ENCODE assay signal across 1 cellular context in the genomic region with DNA sequence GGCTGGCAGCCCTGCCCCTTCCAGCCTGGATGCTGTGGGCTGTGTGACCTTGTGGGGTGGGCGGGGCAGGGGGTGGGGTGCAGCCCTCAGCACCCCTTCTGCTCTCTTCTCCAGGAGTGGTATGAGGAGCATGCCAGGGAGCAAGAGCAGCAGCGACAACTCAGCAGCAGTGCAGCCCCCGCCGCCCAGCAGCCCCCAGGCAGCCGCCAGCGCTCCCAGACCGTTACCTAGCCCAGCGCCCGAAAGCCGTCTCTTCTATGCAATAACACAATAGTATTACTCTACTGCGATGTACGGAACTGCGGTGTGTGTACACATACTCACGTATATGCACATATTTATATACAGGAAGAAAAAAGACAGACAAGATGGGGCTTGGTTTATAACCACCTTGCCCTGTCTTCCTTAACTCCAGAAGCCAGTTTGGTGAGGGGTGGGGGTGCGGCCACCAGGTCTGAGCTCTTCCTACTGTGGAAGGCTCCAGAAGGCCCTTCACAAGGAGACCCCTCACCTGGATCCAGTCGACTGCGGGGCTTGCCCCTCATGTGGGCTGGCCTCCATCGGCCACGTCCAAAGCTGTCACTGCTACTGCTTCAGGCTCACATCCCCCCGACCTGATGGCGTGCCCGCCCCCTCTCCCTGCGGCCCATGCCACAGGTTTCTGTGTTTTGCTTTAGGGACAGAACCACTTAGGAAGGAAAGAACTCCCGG.
TF ChIP-seq lines count a peak whose summit lies in the region.

No MANE protein-coding gene starts in this region.

TF ChIP-seq in K562, 482 proteins besides CTCF, POLR2A, EP300 and RAD21:
- TF ChIP-seq, protein P1, sequence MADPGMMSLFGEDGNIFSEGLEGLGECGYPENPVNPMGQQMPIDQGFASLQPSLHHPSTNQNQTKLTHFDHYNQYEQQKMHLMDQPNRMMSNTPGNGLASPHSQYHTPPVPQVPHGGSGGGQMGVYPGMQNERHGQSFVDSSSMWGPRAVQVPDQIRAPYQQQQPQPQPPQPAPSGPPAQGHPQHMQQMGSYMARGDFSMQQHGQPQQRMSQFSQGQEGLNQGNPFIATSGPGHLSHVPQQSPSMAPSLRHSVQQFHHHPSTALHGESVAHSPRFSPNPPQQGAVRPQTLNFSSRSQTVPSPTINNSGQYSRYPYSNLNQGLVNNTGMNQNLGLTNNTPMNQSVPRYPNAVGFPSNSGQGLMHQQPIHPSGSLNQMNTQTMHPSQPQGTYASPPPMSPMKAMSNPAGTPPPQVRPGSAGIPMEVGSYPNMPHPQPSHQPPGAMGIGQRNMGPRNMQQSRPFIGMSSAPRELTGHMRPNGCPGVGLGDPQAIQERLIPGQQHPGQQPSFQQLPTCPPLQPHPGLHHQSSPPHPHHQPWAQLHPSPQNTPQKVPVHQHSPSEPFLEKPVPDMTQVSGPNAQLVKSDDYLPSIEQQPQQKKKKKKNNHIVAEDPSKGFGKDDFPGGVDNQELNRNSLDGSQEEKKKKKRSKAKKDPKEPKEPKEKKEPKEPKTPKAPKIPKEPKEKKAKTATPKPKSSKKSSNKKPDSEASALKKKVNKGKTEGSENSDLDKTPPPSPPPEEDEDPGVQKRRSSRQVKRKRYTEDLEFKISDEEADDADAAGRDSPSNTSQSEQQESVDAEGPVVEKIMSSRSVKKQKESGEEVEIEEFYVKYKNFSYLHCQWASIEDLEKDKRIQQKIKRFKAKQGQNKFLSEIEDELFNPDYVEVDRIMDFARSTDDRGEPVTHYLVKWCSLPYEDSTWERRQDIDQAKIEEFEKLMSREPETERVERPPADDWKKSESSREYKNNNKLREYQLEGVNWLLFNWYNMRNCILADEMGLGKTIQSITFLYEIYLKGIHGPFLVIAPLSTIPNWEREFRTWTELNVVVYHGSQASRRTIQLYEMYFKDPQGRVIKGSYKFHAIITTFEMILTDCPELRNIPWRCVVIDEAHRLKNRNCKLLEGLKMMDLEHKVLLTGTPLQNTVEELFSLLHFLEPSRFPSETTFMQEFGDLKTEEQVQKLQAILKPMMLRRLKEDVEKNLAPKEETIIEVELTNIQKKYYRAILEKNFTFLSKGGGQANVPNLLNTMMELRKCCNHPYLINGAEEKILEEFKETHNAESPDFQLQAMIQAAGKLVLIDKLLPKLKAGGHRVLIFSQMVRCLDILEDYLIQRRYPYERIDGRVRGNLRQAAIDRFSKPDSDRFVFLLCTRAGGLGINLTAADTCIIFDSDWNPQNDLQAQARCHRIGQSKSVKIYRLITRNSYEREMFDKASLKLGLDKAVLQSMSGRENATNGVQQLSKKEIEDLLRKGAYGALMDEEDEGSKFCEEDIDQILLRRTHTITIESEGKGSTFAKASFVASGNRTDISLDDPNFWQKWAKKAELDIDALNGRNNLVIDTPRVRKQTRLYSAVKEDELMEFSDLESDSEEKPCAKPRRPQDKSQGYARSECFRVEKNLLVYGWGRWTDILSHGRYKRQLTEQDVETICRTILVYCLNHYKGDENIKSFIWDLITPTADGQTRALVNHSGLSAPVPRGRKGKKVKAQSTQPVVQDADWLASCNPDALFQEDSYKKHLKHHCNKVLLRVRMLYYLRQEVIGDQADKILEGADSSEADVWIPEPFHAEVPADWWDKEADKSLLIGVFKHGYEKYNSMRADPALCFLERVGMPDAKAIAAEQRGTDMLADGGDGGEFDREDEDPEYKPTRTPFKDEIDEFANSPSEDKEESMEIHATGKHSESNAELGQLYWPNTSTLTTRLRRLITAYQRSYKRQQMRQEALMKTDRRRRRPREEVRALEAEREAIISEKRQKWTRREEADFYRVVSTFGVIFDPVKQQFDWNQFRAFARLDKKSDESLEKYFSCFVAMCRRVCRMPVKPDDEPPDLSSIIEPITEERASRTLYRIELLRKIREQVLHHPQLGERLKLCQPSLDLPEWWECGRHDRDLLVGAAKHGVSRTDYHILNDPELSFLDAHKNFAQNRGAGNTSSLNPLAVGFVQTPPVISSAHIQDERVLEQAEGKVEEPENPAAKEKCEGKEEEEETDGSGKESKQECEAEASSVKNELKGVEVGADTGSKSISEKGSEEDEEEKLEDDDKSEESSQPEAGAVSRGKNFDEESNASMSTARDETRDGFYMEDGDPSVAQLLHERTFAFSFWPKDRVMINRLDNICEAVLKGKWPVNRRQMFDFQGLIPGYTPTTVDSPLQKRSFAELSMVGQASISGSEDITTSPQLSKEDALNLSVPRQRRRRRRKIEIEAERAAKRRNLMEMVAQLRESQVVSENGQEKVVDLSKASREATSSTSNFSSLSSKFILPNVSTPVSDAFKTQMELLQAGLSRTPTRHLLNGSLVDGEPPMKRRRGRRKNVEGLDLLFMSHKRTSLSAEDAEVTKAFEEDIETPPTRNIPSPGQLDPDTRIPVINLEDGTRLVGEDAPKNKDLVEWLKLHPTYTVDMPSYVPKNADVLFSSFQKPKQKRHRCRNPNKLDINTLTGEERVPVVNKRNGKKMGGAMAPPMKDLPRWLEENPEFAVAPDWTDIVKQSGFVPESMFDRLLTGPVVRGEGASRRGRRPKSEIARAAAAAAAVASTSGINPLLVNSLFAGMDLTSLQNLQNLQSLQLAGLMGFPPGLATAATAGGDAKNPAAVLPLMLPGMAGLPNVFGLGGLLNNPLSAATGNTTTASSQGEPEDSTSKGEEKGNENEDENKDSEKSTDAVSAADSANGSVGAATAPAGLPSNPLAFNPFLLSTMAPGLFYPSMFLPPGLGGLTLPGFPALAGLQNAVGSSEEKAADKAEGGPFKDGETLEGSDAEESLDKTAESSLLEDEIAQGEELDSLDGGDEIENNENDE (IDR thresholded peaks at IDR 0.05; ENCODE audit: low read depth, low read length) = no peak
- no peak for TF ChIP-seq STAT5B (CRISPR knock-in tag; IDR thresholded peaks at IDR 0.05)
- 0 out of 2 replicates have a peak, but pooled peaks have one; percentile 22 for TF ChIP-seq POLR2G (IDR thresholded peaks at IDR 0.05; ENCODE audit: low read depth, low read length)
